ENCODE assay signal across 21 cellular contexts in genomic region chr6:38114976-38115632, GRCh38.
A peak's percentile ranks its signal among the peaks of the same experiment; 100 is the strongest.
DNase-seq lines count a peak whose midpoint lies in the region; ATAC-seq and TF ChIP-seq lines count a peak whose summit lies in the region.
"Had no signal": no experiment of that assay in that cellular context is flagged by ENCODE, and none has a peak within 500 bp of the region (broad histone marks: within the 10 kb centered on the region; RNA-seq: fewer than 3 reads in every experiment).

No MANE protein-coding gene starts in this region.

- H3K9ac ChIP-seq in colonic mucosa (ENCODE audit: low read depth in 2 of 2, low read length in 2 of 2): no peak overlapping the region
- H3K9ac ChIP-seq: BLaER1 treated with 17β-estradiol and CSF1 and Interleukin-3, amounts not matched to agents 10 nM and 100 nM had no signal

- no peaks in the 10 kb centered on the region for H3K36me3 ChIP-seq in colonic mucosa
- H3K36me3 ChIP-seq: HAP-1 had no signal

- H3K27me3 ChIP-seq in foreskin keratinocyte (no peaks in the 10 kb centered on the region), colonic mucosa (no peaks in the 10 kb centered on the region)
- H3K27me3 ChIP-seq: BLaER1 treated with 17β-estradiol and CSF1 and Interleukin-3, amounts not matched to agents 10 nM and 100 nM had no signal

- no peak for TF ChIP-seq CTCF in foreskin keratinocyte (conservative IDR thresholded peaks at IDR 0.05)
- no peak for TF ChIP-seq CTCF in progenitor cell of endocrine pancreas (IDR thresholded peaks at IDR 0.05; ENCODE audit: unreplicated experiment)
- no peak for TF ChIP-seq CTCF in colonic mucosa (IDR thresholded peaks at IDR 0.05)

- H3K9me3 ChIP-seq in colonic mucosa: no peaks in the 10 kb centered on the region
- H3K9me3 ChIP-seq: BLaER1 treated with 17β-estradiol and CSF1 and Interleukin-3, amounts not matched to agents 10 nM and 100 nM; HAP-1 had no signal

- ATAC-seq in foreskin keratinocyte (peak; percentile 74), GM19397 (IDR thresholded peaks at IDR 0.05; ENCODE audit: unreplicated experiment) (no peak)
- ATAC-seq: activated CD8-positive, alpha-beta T cell treated with anti-CD3 and anti-CD28 coated beads, Interleukin-2, amount 10 ng/mL, durations not matched to agents 7 days and 5 days; Panc1 had no signal

- H3K27ac Mint-ChIP-seq in progenitor cell of endocrine pancreas: peak overlapping the region; percentile 17
- H3K27ac Mint-ChIP-seq: activated CD8-positive, alpha-beta T cell treated with anti-CD3 and anti-CD28 coated beads, Interleukin-2, amount 10 ng/mL, durations not matched to agents 7 days and 5 days; activated naive CD8-positive, alpha-beta T cell treated with anti-CD3 and anti-CD28 coated beads for 36 hours had no signal

- H3K4me1 ChIP-seq in foreskin keratinocyte: peaks cover 31% of the 10 kb centered on the region
- H3K4me1 ChIP-seq in colonic mucosa: no peaks in the 10 kb centered on the region
- H3K4me1 ChIP-seq: HAP-1 had no signal

- no peak overlapping the region for H3K4me3 ChIP-seq in colonic mucosa
- H3K4me3 ChIP-seq: BLaER1 treated with 17β-estradiol and CSF1 and Interleukin-3, amounts not matched to agents 10 nM and 100 nM; HAP-1 had no signal

- no peaks in the 10 kb centered on the region for H3K9me3 Mint-ChIP-seq in progenitor cell of endocrine pancreas (ENCODE audit: low read depth)
- H3K9me3 Mint-ChIP-seq: activated naive CD8-positive, alpha-beta T cell treated with anti-CD3 and anti-CD28 coated beads for 36 hours had no signal

- H3K27me3 Mint-ChIP-seq in progenitor cell of endocrine pancreas: no peaks in the 10 kb centered on the region
- H3K27me3 Mint-ChIP-seq: activated naive CD8-positive, alpha-beta T cell treated with anti-CD3 and anti-CD28 coated beads for 36 hours had no signal

- DNase-seq in NCI-H2107 treated with DMSO at 0.1 percent for 48 hours (lab: John Stamatoyannopoulos, UW; ENCODE audit: unreplicated experiment) (peak; percentile 8), NCI-H2107 (lab: John Stamatoyannopoulos, UW) (no peak), NCI-H524 (lab: John Stamatoyannopoulos, UW) (peak; percentile 76 to 90), foreskin keratinocyte (peak; percentile 44 to 78), progenitor cell of endocrine pancreas (ENCODE audit: low spot score, unreplicated experiment) (no peak), pons (ENCODE audit: low spot score) (no peak), colonic mucosa (no peak)
- DNase-seq: activated CD4-positive, CD25-positive, alpha-beta regulatory T cell; activated CD8-positive, alpha-beta T cell treated with anti-CD3 and anti-CD28 coated beads, Interleukin-2, amount 10 ng/mL, durations not matched to agents 7 days and 5 days; activated naive CD8-positive, alpha-beta T cell treated with anti-CD3 and anti-CD28 coated beads for 36 hours; DMS 273 treated with DMSO at 0.1 percent for 48 hours; GDM1; kidney glomerular epithelial cell; NCI-H2081; stimulated activated CD4-positive, alpha-beta T cell treated with anti-CD3 and anti-CD28 coated beads, Interleukin-4, amount 100 ng/mL, for 24 hours; T-helper 9 cell had no signal

- peaks cover 18% of the 10 kb centered on the region for H3K4me1 Mint-ChIP-seq in progenitor cell of endocrine pancreas (ENCODE audit: low read depth)

- no peak overlapping the region for H3K4me3 Mint-ChIP-seq in progenitor cell of endocrine pancreas (ENCODE audit: low read depth)
- H3K4me3 Mint-ChIP-seq: activated CD8-positive, alpha-beta T cell treated with anti-CD3 and anti-CD28 coated beads, Interleukin-2, amount 10 ng/mL, durations not matched to agents 7 days and 5 days; activated naive CD8-positive, alpha-beta T cell treated with anti-CD3 and anti-CD28 coated beads for 36 hours had no signal

- H3K27ac ChIP-seq in foreskin keratinocyte (no peak overlapping the region), colonic mucosa (no peak overlapping the region)
- H3K27ac ChIP-seq: BLaER1 treated with 17β-estradiol and CSF1 and Interleukin-3, amounts not matched to agents 10 nM and 100 nM; HL-60 had no signal

- intact Hi-C loops in colonic mucosa (cut with DNase I): no loop called here

- H3K36me3 Mint-ChIP-seq in progenitor cell of endocrine pancreas (ENCODE audit: insufficient read depth): peaks cover 3% of the 10 kb centered on the region

Comparison
In these comparisons a context has a peak if more than half of its experiments do, and no peak if none do; other contexts are left out.
1. DNase-seq: peak in NCI-H2107 treated with DMSO at 0.1 percent for 48 hours (single experiment), NCI-H524 (2 of 2) and foreskin keratinocyte (2 of 2); none in NCI-H2107 (single experiment), progenitor cell of endocrine pancreas (single experiment), pons (single experiment) and colonic mucosa (single experiment).